In genomic region chr4:138062929-138063328, GRCh38 we compare ENCODE assay signal across 14 cellular contexts.
A peak's percentile ranks its signal among the peaks of the same experiment; 100 is the strongest.
DNase-seq lines count a peak whose midpoint lies in the region; ATAC-seq and TF ChIP-seq lines count a peak whose summit lies in the region.
"Had no signal": no experiment of that assay in that cellular context is flagged by ENCODE, and none has a peak within 500 bp of the region (broad histone marks: within the 10 kb centered on the region; RNA-seq: fewer than 3 reads in every experiment).

No MANE protein-coding gene starts in this region.

- ATAC-seq in activated naive CD4-positive, alpha-beta T cell treated with anti-CD3 and anti-CD28 coated beads, Interleukin-2, amount 50 U/mL, for 72 hours = no peak
- no peak for ATAC-seq in GM19467 (IDR thresholded peaks at IDR 0.05; ENCODE audit: unreplicated experiment)
- ATAC-seq: left cardiac atrium had no signal

- DNase-seq in HFF-Myc (ENCODE audit: extremely low read depth, low read depth) = no peak
- DNase-seq in amniotic epithelial cell (ENCODE audit: low read depth) = peak; percentile 55
- DNase-seq in fibroblast of villous mesenchyme (ENCODE audit: low read depth) = no peak
- peak; percentile 13 for DNase-seq in stromal cell of bone marrow (ENCODE audit: low read depth)
- DNase-seq in activated naive CD4-positive, alpha-beta T cell treated with anti-CD3 and anti-CD28 coated beads, Interleukin-2, amount 50 U/mL, for 72 hours (ENCODE audit: low spot score in 2 of 2) = no peak
- no peak for DNase-seq in stimulated activated CD4-positive, alpha-beta T cell treated with anti-CD3 and anti-CD28 coated beads, Interleukin-2, amount 100 ng/mL, for 48 hours
- DNase-seq: caudate nucleus, esophagus squamous epithelium, GOT3, left cardiac atrium, thyroid gland had no signal

- peaks cover 10 to 22% of the 10 kb centered on the region in 2 donors for H3K9me3 Mint-ChIP-seq in activated naive CD4-positive, alpha-beta T cell treated with anti-CD3 and anti-CD28 coated beads, Interleukin-2, amount 50 U/mL, for 72 hours
- H3K9me3 Mint-ChIP-seq: activated T-helper 1 cell treated with anti-CD3 and anti-CD28 coated beads, Interleukin-12 subunit alpha, Interleukin-12 subunit beta, Interleukin-2, Interleukin-4 antibody, amounts not matched to agents 30 ng/mL and 10 ng/mL and 1 ng/mL, durations not matched to agents 14 hours and 24 hours and 36 hours had no signal

- TF ChIP-seq CTCF in HFF-Myc (IDR thresholded peaks at IDR 0.05; ENCODE audit: low read depth, low read length, missing control alignments) (peak; percentile 16), fibroblast of villous mesenchyme (IDR thresholded peaks at IDR 0.05; ENCODE audit: insufficient read depth, low read depth, low read length) (peak; percentile 21)

- peaks cover 0 to 6% of the 10 kb centered on the region in 2 donors for H3K36me3 Mint-ChIP-seq in activated naive CD4-positive, alpha-beta T cell treated with anti-CD3 and anti-CD28 coated beads, Interleukin-2, amount 50 U/mL, for 72 hours

- no peak overlapping the region for H3K27ac Mint-ChIP-seq in activated naive CD4-positive, alpha-beta T cell treated with anti-CD3 and anti-CD28 coated beads, Interleukin-2, amount 50 U/mL, for 72 hours
- H3K27ac Mint-ChIP-seq: activated T-helper 1 cell treated with anti-CD3 and anti-CD28 coated beads, Interleukin-12 subunit alpha, Interleukin-12 subunit beta, Interleukin-2, Interleukin-4 antibody, amounts not matched to agents 30 ng/mL and 10 ng/mL and 1 ng/mL, durations not matched to agents 14 hours and 24 hours and 36 hours had no signal

- H3K4me3 ChIP-seq in HFF-Myc (replicated peaks; ENCODE audit: low read depth, low read length) (no peak overlapping the region), fibroblast of villous mesenchyme (ENCODE audit: low read depth, low read length) (no peak overlapping the region)
- H3K4me3 ChIP-seq: esophagus squamous epithelium, GM12878, thyroid gland had no signal

Comparison
In these comparisons a context has a peak if more than half of its experiments do, and no peak if none do; other contexts are left out.
1. DNase-seq: peak in amniotic epithelial cell (single experiment) and stromal cell of bone marrow (single experiment); none in HFF-Myc (single experiment), fibroblast of villous mesenchyme (single experiment), activated naive CD4-positive, alpha-beta T cell treated with anti-CD3 and anti-CD28 coated beads, Interleukin-2, amount 50 U/mL, for 72 hours (0 of 2) and stimulated activated CD4-positive, alpha-beta T cell treated with anti-CD3 and anti-CD28 coated beads, Interleukin-2, amount 100 ng/mL, for 48 hours (0 of 2).